17 cellular contexts compared by ENCODE assay signal in the genomic region with DNA sequence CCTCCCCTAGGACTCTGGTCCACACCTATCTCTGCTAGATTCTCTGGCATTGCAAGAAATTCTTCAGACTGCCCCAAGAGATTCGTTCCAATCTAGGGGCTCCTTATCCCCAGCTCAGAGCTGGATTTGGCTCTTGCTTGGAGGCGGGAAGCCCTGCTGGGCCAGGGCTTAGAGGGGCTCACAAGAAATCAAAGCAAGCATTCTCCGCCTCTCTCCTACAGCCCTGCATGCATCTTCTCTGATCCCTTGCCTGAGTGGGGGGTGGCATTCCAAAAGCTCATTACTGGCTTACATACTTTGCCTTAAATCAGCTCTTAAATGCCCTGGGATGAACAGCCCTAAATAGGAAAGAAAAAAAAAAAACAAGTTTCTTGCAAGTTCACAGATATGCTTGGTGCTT.
A peak's percentile ranks its signal among the peaks of the same experiment; 100 is the strongest.
DNase-seq lines count a peak whose midpoint lies in the region; ATAC-seq and TF ChIP-seq lines count a peak whose summit lies in the region.
"Had no signal": no experiment of that assay in that cellular context is flagged by ENCODE, and none has a peak within 500 bp of the region (broad histone marks: within the 10 kb centered on the region; RNA-seq: fewer than 3 reads in every experiment).

No MANE protein-coding gene starts in this region.

- H3K36me3 Mint-ChIP-seq in GM23338 (ENCODE audit: low read depth) (peaks cover 4% of the 10 kb centered on the region; the same call in 2 of the 3 replicates), neural progenitor cell (peaks cover 3% of the 10 kb centered on the region), natural killer cell (no peaks in the 10 kb centered on the region)

- H3K4me2 ChIP-seq in GM23338 (no peak overlapping the region), neural progenitor cell (peak overlapping the region; percentile 66)

- ATAC-seq in GM23338, result peak; percentile 45; the same call in 2 of the 3 replicates
- no peak for ATAC-seq in HG03039 (IDR thresholded peaks at IDR 0.05; ENCODE audit: unreplicated experiment)
- no peak for ATAC-seq in natural killer cell

- no peaks in the 10 kb centered on the region for H3K27me3 ChIP-seq in GM23338 (ENCODE audit: insufficient read depth)
- H3K27me3 ChIP-seq in NT2/D1 (ENCODE audit: insufficient read depth, insufficient read length), result no peaks in the 10 kb centered on the region
- H3K27me3 ChIP-seq in neural progenitor cell, result no peaks in the 10 kb centered on the region

- H3F3A ChIP-seq in GM23338 (replicated peaks; ENCODE audit: low read depth), result no peaks in the 10 kb centered on the region
- H3F3A ChIP-seq in neural progenitor cell (ENCODE audit: low read depth), result peaks cover 16% of the 10 kb centered on the region

- peaks cover 7% of the 10 kb centered on the region for H3K9me2 ChIP-seq in GM23338 (ENCODE audit: insufficient read depth)

- no peak overlapping the region for H2AFZ ChIP-seq in GM23338
- no peak overlapping the region for H2AFZ ChIP-seq in neural progenitor cell (replicated peaks)
- H2AFZ ChIP-seq: GM23248 had no signal

- H3K27ac Mint-ChIP-seq in GM23338 (no peak overlapping the region), neural progenitor cell (peak overlapping the region; percentile 24), natural killer cell (no peak overlapping the region)
- H3K27ac Mint-ChIP-seq: CD4-positive, alpha-beta T cell had no signal

- H3K36me3 ChIP-seq in GM23338 (ENCODE audit: insufficient read depth), result no peaks in the 10 kb centered on the region
- no peaks in the 10 kb centered on the region for H3K36me3 ChIP-seq in NT2/D1 (ENCODE audit: insufficient read depth, insufficient read length, low read length)
- H3K36me3 ChIP-seq in neural progenitor cell, result no peaks in the 10 kb centered on the region

- H3K9ac ChIP-seq in NT2/D1 (ENCODE audit: insufficient read length, low read depth), result peak overlapping the region; percentile 36
- no peak overlapping the region for H3K9ac ChIP-seq in neural progenitor cell
- H3K9ac ChIP-seq: GM23248 had no signal

- no peak overlapping the region for H3K4me3 ChIP-seq in GM23338
- H3K4me3 ChIP-seq in NT2/D1 (ENCODE audit: insufficient read length, low read depth), result no peak overlapping the region
- no peak overlapping the region for H3K4me3 ChIP-seq in neural progenitor cell
- H3K4me3 ChIP-seq: GM23248 had no signal

- H3K27ac ChIP-seq in GM23338 (ENCODE audit: low read depth) (no peak overlapping the region), neural progenitor cell (peak overlapping the region; percentile 53)
- H3K27ac ChIP-seq: C4-2B, GM23248, HL-60 had no signal

- no peak for TF ChIP-seq CTCF in GM23338 (conservative IDR thresholded peaks at IDR 0.05; ENCODE audit: low read depth in 2 of 2)
- TF ChIP-seq CTCF in neural progenitor cell (IDR thresholded peaks at IDR 0.05), result no peak
- no peak for TF ChIP-seq CTCF in natural killer cell (IDR thresholded peaks at IDR 0.05)

- DNase-seq in GM23338 (ENCODE audit: low spot score), result no peak
- peak; percentile 32 for DNase-seq in NT2/D1 (ENCODE audit: low read depth, low spot score)
- DNase-seq in ecto neural progenitor cell (ENCODE audit: low spot score), result peak; percentile 69
- DNase-seq in neural progenitor cell (ENCODE audit: low spot score), result peak; percentile 87
- no peak for DNase-seq in natural killer cell
- DNase-seq in AG20443 (ENCODE audit: low spot score), result no peak
- DNase-seq: ACHN; AML-193; Caco-2; CD4-positive, alpha-beta T cell; GDM1; GM23248; HCEC 1CT; IMR-90 had no signal

- H3K4me1 Mint-ChIP-seq in GM23338, result peaks cover under 1% of the 10 kb centered on the region
- H3K4me1 Mint-ChIP-seq in neural progenitor cell, result peaks cover 34% of the 10 kb centered on the region
- H3K4me1 Mint-ChIP-seq in natural killer cell, result no peaks in the 10 kb centered on the region

- intact Hi-C loops in natural killer cell (cut with micrococcal nuclease), result no loop called here

- H3K4me3 Mint-ChIP-seq in GM23338, result no peak overlapping the region
- H3K4me3 Mint-ChIP-seq in neural progenitor cell, result peak overlapping the region; percentile 57
- no peak overlapping the region for H3K4me3 Mint-ChIP-seq in natural killer cell
- H3K4me3 Mint-ChIP-seq: CD4-positive, alpha-beta T cell had no signal

- H3K9me3 ChIP-seq in NT2/D1 (ENCODE audit: insufficient read depth, low read length) (peaks cover 14% of the 10 kb centered on the region), neural progenitor cell (ENCODE audit: low read depth) (no peaks in the 10 kb centered on the region)
- H3K9me3 ChIP-seq: Caco-2 had no signal

- H3K79me2 ChIP-seq in GM23338 (replicated peaks; ENCODE audit: insufficient read depth) (no peaks in the 10 kb centered on the region), neural progenitor cell (ENCODE audit: low read depth) (no peaks in the 10 kb centered on the region)

- H3K27me3 Mint-ChIP-seq in GM23338 (ENCODE audit: insufficient read depth, low read depth, poor library complexity) (no peaks in the 10 kb centered on the region), neural progenitor cell (ENCODE audit: insufficient read depth, low read depth) (peaks cover 3% of the 10 kb centered on the region), natural killer cell (ENCODE audit: low read depth in 2 of 2) (peaks cover 14 to 21% of the 10 kb centered on the region in 2 donors)

- H3K9me3 Mint-ChIP-seq in GM23338, result peaks cover 10% of the 10 kb centered on the region; the same call in 1 of the 3 replicates
- peaks cover 5% of the 10 kb centered on the region for H3K9me3 Mint-ChIP-seq in neural progenitor cell
- peaks cover 0 to 5% of the 10 kb centered on the region in 2 donors for H3K9me3 Mint-ChIP-seq in natural killer cell
- H3K9me3 Mint-ChIP-seq: CD4-positive, alpha-beta T cell had no signal

- H4K20me1 ChIP-seq in GM23338 (replicated peaks; ENCODE audit: insufficient read depth), result no peaks in the 10 kb centered on the region
- no peaks in the 10 kb centered on the region for H4K20me1 ChIP-seq in neural progenitor cell (ENCODE audit: low read depth)

- no peaks in the 10 kb centered on the region for H3K4me1 ChIP-seq in GM23338 (ENCODE audit: insufficient read depth)
- H3K4me1 ChIP-seq in NT2/D1 (ENCODE audit: insufficient read depth, insufficient read length), result no peaks in the 10 kb centered on the region
- peaks cover 14% of the 10 kb centered on the region for H3K4me1 ChIP-seq in neural progenitor cell
- H3K4me1 ChIP-seq: Caco-2 had no signal

TF ChIP-seq in GM23338, 12 proteins besides CTCF, POLR2A, EP300 and RAD21:
- TF ChIP-seq, protein P1, sequence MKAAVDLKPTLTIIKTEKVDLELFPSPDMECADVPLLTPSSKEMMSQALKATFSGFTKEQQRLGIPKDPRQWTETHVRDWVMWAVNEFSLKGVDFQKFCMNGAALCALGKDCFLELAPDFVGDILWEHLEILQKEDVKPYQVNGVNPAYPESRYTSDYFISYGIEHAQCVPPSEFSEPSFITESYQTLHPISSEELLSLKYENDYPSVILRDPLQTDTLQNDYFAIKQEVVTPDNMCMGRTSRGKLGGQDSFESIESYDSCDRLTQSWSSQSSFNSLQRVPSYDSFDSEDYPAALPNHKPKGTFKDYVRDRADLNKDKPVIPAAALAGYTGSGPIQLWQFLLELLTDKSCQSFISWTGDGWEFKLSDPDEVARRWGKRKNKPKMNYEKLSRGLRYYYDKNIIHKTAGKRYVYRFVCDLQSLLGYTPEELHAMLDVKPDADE (IDR thresholded peaks at IDR 0.05), result no peak
- TF ChIP-seq NANOG (IDR thresholded peaks at IDR 0.05; ENCODE audit: borderline replicate concordance) (no peak), POLR2AphosphoS5 (IDR thresholded peaks at IDR 0.05; ENCODE audit: low read depth) (no peak), EZH2phosphoT487 (IDR thresholded peaks at IDR 0.05; ENCODE audit: unreplicated experiment) (no peak)
- TF ChIP-seq, protein P2, sequence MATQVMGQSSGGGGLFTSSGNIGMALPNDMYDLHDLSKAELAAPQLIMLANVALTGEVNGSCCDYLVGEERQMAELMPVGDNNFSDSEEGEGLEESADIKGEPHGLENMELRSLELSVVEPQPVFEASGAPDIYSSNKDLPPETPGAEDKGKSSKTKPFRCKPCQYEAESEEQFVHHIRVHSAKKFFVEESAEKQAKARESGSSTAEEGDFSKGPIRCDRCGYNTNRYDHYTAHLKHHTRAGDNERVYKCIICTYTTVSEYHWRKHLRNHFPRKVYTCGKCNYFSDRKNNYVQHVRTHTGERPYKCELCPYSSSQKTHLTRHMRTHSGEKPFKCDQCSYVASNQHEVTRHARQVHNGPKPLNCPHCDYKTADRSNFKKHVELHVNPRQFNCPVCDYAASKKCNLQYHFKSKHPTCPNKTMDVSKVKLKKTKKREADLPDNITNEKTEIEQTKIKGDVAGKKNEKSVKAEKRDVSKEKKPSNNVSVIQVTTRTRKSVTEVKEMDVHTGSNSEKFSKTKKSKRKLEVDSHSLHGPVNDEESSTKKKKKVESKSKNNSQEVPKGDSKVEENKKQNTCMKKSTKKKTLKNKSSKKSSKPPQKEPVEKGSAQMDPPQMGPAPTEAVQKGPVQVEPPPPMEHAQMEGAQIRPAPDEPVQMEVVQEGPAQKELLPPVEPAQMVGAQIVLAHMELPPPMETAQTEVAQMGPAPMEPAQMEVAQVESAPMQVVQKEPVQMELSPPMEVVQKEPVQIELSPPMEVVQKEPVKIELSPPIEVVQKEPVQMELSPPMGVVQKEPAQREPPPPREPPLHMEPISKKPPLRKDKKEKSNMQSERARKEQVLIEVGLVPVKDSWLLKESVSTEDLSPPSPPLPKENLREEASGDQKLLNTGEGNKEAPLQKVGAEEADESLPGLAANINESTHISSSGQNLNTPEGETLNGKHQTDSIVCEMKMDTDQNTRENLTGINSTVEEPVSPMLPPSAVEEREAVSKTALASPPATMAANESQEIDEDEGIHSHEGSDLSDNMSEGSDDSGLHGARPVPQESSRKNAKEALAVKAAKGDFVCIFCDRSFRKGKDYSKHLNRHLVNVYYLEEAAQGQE (IDR thresholded peaks at IDR 0.05; ENCODE audit: unreplicated experiment), result no peak

Comparison
In these comparisons a context has a peak if more than half of its experiments do, and no peak if none do; other contexts are left out.
1. DNase-seq: peak in NT2/D1 (single experiment), ecto neural progenitor cell (single experiment) and neural progenitor cell (single experiment); none in GM23338 (single experiment), natural killer cell (single experiment) and AG20443 (single experiment).